33 cellular contexts compared by ENCODE assay signal in genomic region chr1:221636096-221636495, GRCh38.
"Had no signal": no experiment of that assay in that cellular context is flagged by ENCODE, and none has a peak within 500 bp of the region (broad histone marks: within the 10 kb centered on the region; RNA-seq: fewer than 3 reads in every experiment).

No MANE protein-coding gene starts in this region.

- H3K27ac ChIP-seq: PC-9, RWPE1, SJCRH30, SK-N-MC had no signal

- H3K4me2 ChIP-seq: PC-9 had no signal

- H3K9me3 ChIP-seq: MG63, SJCRH30 had no signal

- H3K4me3 ChIP-seq: MG63, PC-9, SJCRH30, SK-N-MC had no signal

- ATAC-seq: Panc1, Right ventricle myocardium inferior, SK-N-SH treated with all-trans-retinoic acid at 6 μM for 48 hours had no signal

- DNase-seq: Kasumi-1, MG63, NCI-H1048, NCI-H1092 treated with DMSO at 0.1 percent for 48 hours, NCI-H1105 treated with DMSO at 0.1 percent for 48 hours, NCI-H1417, NCI-H1436, NCI-H146, NCI-H1694, NCI-H187, NCI-H1930, NCI-H2029 treated with DMSO at 0.1 percent for 48 hours, NCI-H2081 treated with DMSO at 0.1 percent for 48 hours, NCI-H2107, NCI-H2171, NCI-H226, NCI-H446 treated with DMSO at 0.1 percent for 48 hours, NCI-H510A, NCI-H524, NCI-H526, NCI-H69, NCI-H748 treated with DMSO at 0.1 percent for 48 hours, NCI-H82, PC-9, SHP77, SIG-M5, SJCRH30 had no signal

- H3K36me3 ChIP-seq: MG63, SJCRH30 had no signal

- H2AFZ ChIP-seq: PC-9 had no signal

- H3K27me3 ChIP-seq: MG63 had no signal

- FAIRE-seq: RCC 7860 had no signal
